In the genomic region with DNA sequence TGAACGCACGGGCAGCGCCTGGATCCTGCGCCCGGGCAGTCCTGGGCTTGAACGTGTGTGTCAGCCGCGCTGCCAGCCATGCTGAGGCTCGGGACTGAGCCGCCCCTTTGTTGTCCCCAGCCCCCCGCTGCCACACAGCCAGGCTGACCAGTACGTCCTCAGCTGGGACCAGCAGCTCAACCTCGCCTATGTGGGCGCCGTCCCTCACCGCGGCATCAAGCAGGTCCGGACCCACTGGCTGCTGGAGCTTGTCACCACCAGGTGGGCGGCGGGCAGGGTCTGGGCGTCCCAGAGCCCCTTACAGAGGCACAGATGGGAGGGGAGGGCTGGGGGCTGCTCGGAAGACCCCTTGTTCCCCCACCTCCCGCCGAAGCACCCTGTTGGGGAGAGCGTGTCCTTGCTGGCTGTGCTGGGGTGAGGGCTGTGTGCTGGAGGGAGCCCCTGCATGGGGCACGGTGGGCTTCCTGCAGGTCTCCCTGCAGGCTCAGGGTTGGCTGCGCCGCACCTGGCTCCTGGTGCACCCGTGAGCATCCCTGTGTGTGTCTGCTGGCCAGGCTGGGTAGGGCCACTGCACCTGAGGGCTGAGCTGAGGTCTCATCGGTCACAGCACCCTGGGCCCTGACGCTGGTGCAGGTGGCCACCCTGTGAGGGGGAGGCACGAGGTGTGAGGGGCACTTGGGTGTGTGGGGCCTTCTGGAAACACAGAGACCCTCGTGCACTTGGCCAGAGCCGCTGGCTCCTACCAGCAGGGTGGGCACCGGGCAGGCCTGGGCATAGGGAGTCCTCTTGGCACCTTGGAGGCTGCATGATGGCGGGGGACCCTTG, we compare ENCODE assay signal across 8 cellular contexts. TPM values are rescaled to one million over a fixed set of nuclear protein-coding genes. Genes with fewer than 3 reads are reported as not detected.
DNase-seq lines count a peak whose midpoint lies in the region; ATAC-seq, FAIRE-seq and TF ChIP-seq lines count a peak whose summit lies in the region.
"Had no signal": no experiment of that assay in that cellular context is flagged by ENCODE, and none has a peak within 500 bp of the region (broad histone marks: within the 10 kb centered on the region; RNA-seq: fewer than 3 reads in every experiment).

No MANE protein-coding gene starts in this region.

- DNase-seq in activated naive CD4-positive, alpha-beta T cell treated with anti-CD3 and anti-CD28 coated beads, Interleukin-2, amount 50 U/mL, for 72 hours (ENCODE audit: low spot score in 2 of 2) = no peak
- DNase-seq in keratinocyte (ENCODE audit: low read depth, low spot score) (no peak), GM03348 (ENCODE audit: low spot score) (no peak)
- DNase-seq in stimulated activated naive B cell treated with anti-CD40 and anti-IgM and Interleukin-4, amounts not matched to agents 10 μg/mL and 1 μg/mL and 100 μg/mL, for 72 hours = no peak
- no peak for DNase-seq in effector CD4-positive, alpha-beta T cell

- no peaks in the 10 kb centered on the region for H3K9me3 Mint-ChIP-seq in activated naive CD4-positive, alpha-beta T cell treated with anti-CD3 and anti-CD28 coated beads, Interleukin-2, amount 50 U/mL, for 72 hours
- no peaks in the 10 kb centered on the region for H3K9me3 Mint-ChIP-seq in stimulated activated naive B cell treated with anti-CD40 and anti-IgM and Interleukin-4, amounts not matched to agents 10 μg/mL and 1 μg/mL and 100 μg/mL, for 72 hours

- H3K27ac Mint-ChIP-seq in activated naive CD4-positive, alpha-beta T cell treated with anti-CD3 and anti-CD28 coated beads, Interleukin-2, amount 50 U/mL, for 72 hours = peak overlapping the region; percentile 55 to 75
- peak overlapping the region; percentile 81 for H3K27ac Mint-ChIP-seq in stimulated activated naive B cell treated with anti-CD40 and anti-IgM and Interleukin-4, amounts not matched to agents 10 μg/mL and 1 μg/mL and 100 μg/mL, for 72 hours

- no peaks in the 10 kb centered on the region for H3K36me3 ChIP-seq in HUES6 (ENCODE audit: control insufficient read depth, insufficient read depth, low read length)
- no peaks in the 10 kb centered on the region for H3K36me3 ChIP-seq in keratinocyte (ENCODE audit: control insufficient read depth in 2 of 2, extremely low read depth in 1 of 2, insufficient read depth in 2 of 2, low read length in 2 of 2)

- no peaks in the 10 kb centered on the region for H3K79me2 ChIP-seq in keratinocyte (ENCODE audit: control insufficient read depth, insufficient read depth, low read length)

- H3K27me3 ChIP-seq in HUES6 (ENCODE audit: control insufficient read depth, insufficient read depth, low read length) (peaks cover 40% of the 10 kb centered on the region), keratinocyte (ENCODE audit: control insufficient read depth, extremely low read depth, insufficient read depth, low read length) (no peaks in the 10 kb centered on the region)

- no peaks in the 10 kb centered on the region for H3K9me1 ChIP-seq in keratinocyte (ENCODE audit: control insufficient read depth, extremely low read depth, insufficient read depth, low read length)

- FAIRE-seq in keratinocyte (lab: Jason Lieb, UNC) = no peak

- no peak overlapping the region for H3K9ac ChIP-seq in HUES6 (ENCODE audit: low read length)
- peak overlapping the region; percentile 37 for H3K9ac ChIP-seq in keratinocyte (ENCODE audit: control insufficient read depth, extremely low read depth, insufficient read depth, low read length)

- dilution Hi-C loops in keratinocyte (cut with MboI; ENCODE audit: extremely low pct_ligation_motif_present, low sequenced_read_pairs) = no loop called here

- ATAC-seq in activated naive CD4-positive, alpha-beta T cell treated with anti-CD3 and anti-CD28 coated beads, Interleukin-2, amount 50 U/mL, for 72 hours = no peak
- no peak for ATAC-seq in stimulated activated naive B cell treated with anti-CD40 and anti-IgM and Interleukin-4, amounts not matched to agents 10 μg/mL and 1 μg/mL and 100 μg/mL, for 72 hours (replicated peaks)
- ATAC-seq in GM18907 (IDR thresholded peaks at IDR 0.05; ENCODE audit: unreplicated experiment) = no peak

- H3K9me3 ChIP-seq in HUES6 (ENCODE audit: control insufficient read depth, insufficient read depth, low read depth, low read length) (no peaks in the 10 kb centered on the region), keratinocyte (ENCODE audit: control insufficient read depth, low read depth, low read length) (no peaks in the 10 kb centered on the region)

- H3K4me1 ChIP-seq in HUES6 (ENCODE audit: control insufficient read depth, insufficient read depth, low read length) (peaks cover 11% of the 10 kb centered on the region; the same call in 1 of the 2 replicates), keratinocyte (ENCODE audit: control insufficient read depth, extremely low read depth, insufficient read depth, low read length) (peaks cover 11% of the 10 kb centered on the region)

- H3K4me3 Mint-ChIP-seq in stimulated activated naive B cell treated with anti-CD40 and anti-IgM and Interleukin-4, amounts not matched to agents 10 μg/mL and 1 μg/mL and 100 μg/mL, for 72 hours = peak overlapping the region; percentile 89 to 91

- no peak for TF ChIP-seq CTCF in keratinocyte (optimal IDR thresholded peaks at IDR 0.05 in 1 of 3, IDR thresholded peaks at IDR 0.05 in 1 of 3, conservative IDR thresholded peaks at IDR 0.05 in 1 of 3; ENCODE audit: extremely low read depth in 1 of 3, insufficient read depth in 2 of 3, low read length in 3 of 3)

- H3K36me3 Mint-ChIP-seq in activated naive CD4-positive, alpha-beta T cell treated with anti-CD3 and anti-CD28 coated beads, Interleukin-2, amount 50 U/mL, for 72 hours = no peaks in the 10 kb centered on the region
- peaks cover 8 to 13% of the 10 kb centered on the region in 2 donors for H3K36me3 Mint-ChIP-seq in stimulated activated naive B cell treated with anti-CD40 and anti-IgM and Interleukin-4, amounts not matched to agents 10 μg/mL and 1 μg/mL and 100 μg/mL, for 72 hours

- H2AFZ ChIP-seq in keratinocyte (ENCODE audit: control insufficient read depth, low read length) = peak overlapping the region; percentile 84

- H3K4me1 Mint-ChIP-seq in stimulated activated naive B cell treated with anti-CD40 and anti-IgM and Interleukin-4, amounts not matched to agents 10 μg/mL and 1 μg/mL and 100 μg/mL, for 72 hours = peaks cover 4 to 33% of the 10 kb centered on the region in 2 donors

- H3K4me3 ChIP-seq in HUES6 (ENCODE audit: low read depth, low read length) (peak overlapping the region; percentile 65; the same call in 1 of the 2 replicates), keratinocyte (ENCODE audit: control insufficient read depth in 2 of 3, extremely low read depth in 1 of 3, insufficient read depth in 2 of 3, low read depth in 1 of 3, low read length in 3 of 3) (peak overlapping the region; percentile 53 to 70 (median 63))

- H3K27me3 Mint-ChIP-seq in stimulated activated naive B cell treated with anti-CD40 and anti-IgM and Interleukin-4, amounts not matched to agents 10 μg/mL and 1 μg/mL and 100 μg/mL, for 72 hours = no peaks in the 10 kb centered on the region

- no peak overlapping the region for H3K27ac ChIP-seq in HUES6 (ENCODE audit: low read depth, low read length)
- no peak overlapping the region for H3K27ac ChIP-seq in keratinocyte (ENCODE audit: control insufficient read depth, insufficient read depth, low read length)

- no peaks in the 10 kb centered on the region for H4K20me1 ChIP-seq in keratinocyte (ENCODE audit: control insufficient read depth, extremely low read depth, insufficient read depth, low read length)

- H3K4me2 ChIP-seq in keratinocyte (ENCODE audit: control insufficient read depth, extremely low read depth, insufficient read depth, low read depth, low read length) = peak overlapping the region; percentile 82

RNA-seq across cellular contexts. Expression of gene IDUA, which starts 1.1 kb away (rescaled TPM):
- 10 to 100 TPM in 1 of 2 donors, 1 to 10 TPM in 1; 8.5 to 23.3 TPM for total RNA-seq in activated naive CD4-positive, alpha-beta T cell treated with anti-CD3 and anti-CD28 coated beads, Interleukin-2, amount 50 U/mL, for 72 hours
- polyA plus RNA-seq in keratinocyte = 0.74 to 3.9 TPM (median 1.2 TPM) in 3 replicates
- 5.5 TPM for polyA plus RNA-seq in keratinocyte (2011; ENCODE audit: low read depth)
- 0.22 and 1.1 TPM in 2 replicates for polyA plus RNA-seq in keratinocyte (2011; cell fraction: cytosol; rRNA removed)
- 14.6 and 27.2 TPM in 2 replicates for polyA plus RNA-seq in keratinocyte (2011; cell fraction: nucleus; rRNA removed)
- 1.7 and 6.6 TPM in 2 replicates for polyA plus RNA-seq in keratinocyte (2012; ENCODE audit: low replicate concordance)
- 0.85 to 2.4 TPM (median 1.4 TPM) in 3 replicates for polyA minus RNA-seq in keratinocyte
- 3.5 TPM for polyA minus RNA-seq in keratinocyte (2011; cell fraction: cytosol; rRNA and poly(A)+ RNA removed)
- 5.4 and 8.7 TPM in 2 replicates for polyA minus RNA-seq in keratinocyte (2011; cell fraction: nucleus; rRNA and poly(A)+ RNA removed)

RNA-seq across cellular contexts. Expression of gene SLC26A1, which starts 5.3 kb away (rescaled TPM):
- total RNA-seq in activated naive CD4-positive, alpha-beta T cell treated with anti-CD3 and anti-CD28 coated beads, Interleukin-2, amount 50 U/mL, for 72 hours = not detected
- polyA plus RNA-seq in keratinocyte = not detected in 3 replicates
- polyA plus RNA-seq in keratinocyte (2011; ENCODE audit: low read depth) = not detected
- not detected in 2 replicates for polyA plus RNA-seq in keratinocyte (2011; cell fraction: cytosol; rRNA removed)
- not detected in 2 replicates for polyA plus RNA-seq in keratinocyte (2011; cell fraction: nucleus; rRNA removed)
- 0.18 and 0.69 TPM in 2 replicates for polyA plus RNA-seq in keratinocyte (2012; ENCODE audit: low replicate concordance)
- not detected in 3 replicates for polyA minus RNA-seq in keratinocyte
- polyA minus RNA-seq in keratinocyte (2011; cell fraction: cytosol; rRNA and poly(A)+ RNA removed) = not detected
- not detected in 2 replicates for polyA minus RNA-seq in keratinocyte (2011; cell fraction: nucleus; rRNA and poly(A)+ RNA removed)
- total RNA-seq: esophagus mucosa had no signal

RNA-seq across cellular contexts. Expression of gene DGKQ, which starts 14.5 kb away (rescaled TPM):
- total RNA-seq in activated naive CD4-positive, alpha-beta T cell treated with anti-CD3 and anti-CD28 coated beads, Interleukin-2, amount 50 U/mL, for 72 hours = 1 to 10 TPM; 7.8 to 7.9 TPM
- polyA plus RNA-seq in keratinocyte = 5.3 to 11.3 TPM (median 5.9 TPM) in 3 replicates
- 3.0 TPM for polyA plus RNA-seq in keratinocyte (2011; ENCODE audit: low read depth)
- polyA plus RNA-seq in keratinocyte (2011; cell fraction: cytosol; rRNA removed) = 3.5 and 9.1 TPM in 2 replicates
- polyA plus RNA-seq in keratinocyte (2011; cell fraction: nucleus; rRNA removed) = 22.9 and 30.3 TPM in 2 replicates
- polyA plus RNA-seq in keratinocyte (2012; ENCODE audit: low replicate concordance) = 7.4 and 8.8 TPM in 2 replicates
- 5.9 to 10.4 TPM (median 8.3 TPM) in 3 replicates for polyA minus RNA-seq in keratinocyte
- polyA minus RNA-seq in keratinocyte (2011; cell fraction: cytosol; rRNA and poly(A)+ RNA removed) = 17.5 TPM
- polyA minus RNA-seq in keratinocyte (2011; cell fraction: nucleus; rRNA and poly(A)+ RNA removed) = 16.9 and 17.8 TPM in 2 replicates

RNA-seq across cellular contexts. Expression of gene FGFRL1, which starts 23.5 kb away (rescaled TPM):
- 10 to 100 TPM; 10.3 to 27.6 TPM for total RNA-seq in activated naive CD4-positive, alpha-beta T cell treated with anti-CD3 and anti-CD28 coated beads, Interleukin-2, amount 50 U/mL, for 72 hours
- polyA plus RNA-seq in keratinocyte = 2.8 to 8.1 TPM (median 4.9 TPM) in 3 replicates
- polyA plus RNA-seq in keratinocyte (2011; ENCODE audit: low read depth) = 1.9 TPM
- 8.3 and 9.7 TPM in 2 replicates for polyA plus RNA-seq in keratinocyte (2011; cell fraction: cytosol; rRNA removed)
- polyA plus RNA-seq in keratinocyte (2011; cell fraction: nucleus; rRNA removed) = 13.6 and 16.4 TPM in 2 replicates
- 4.2 and 8.0 TPM in 2 replicates for polyA plus RNA-seq in keratinocyte (2012; ENCODE audit: low replicate concordance)
- 28.4 to 43.9 TPM (median 33.5 TPM) in 3 replicates for polyA minus RNA-seq in keratinocyte
- polyA minus RNA-seq in keratinocyte (2011; cell fraction: cytosol; rRNA and poly(A)+ RNA removed) = 11.7 TPM
- 7.8 and 10.3 TPM in 2 replicates for polyA minus RNA-seq in keratinocyte (2011; cell fraction: nucleus; rRNA and poly(A)+ RNA removed)

RNA-seq across cellular contexts. Expression of gene TMEM175, which starts 55.6 kb away (rescaled TPM):
- total RNA-seq in activated naive CD4-positive, alpha-beta T cell treated with anti-CD3 and anti-CD28 coated beads, Interleukin-2, amount 50 U/mL, for 72 hours = 10 to 100 TPM; 12.1 to 13.9 TPM
- 23.2 to 31.3 TPM (median 24.3 TPM) in 3 replicates for polyA plus RNA-seq in keratinocyte
- polyA plus RNA-seq in keratinocyte (2011; ENCODE audit: low read depth) = 2.5 TPM
- 9.8 and 13.4 TPM in 2 replicates for polyA plus RNA-seq in keratinocyte (2011; cell fraction: cytosol; rRNA removed)
- polyA plus RNA-seq in keratinocyte (2011; cell fraction: nucleus; rRNA removed) = 157 and 181 TPM in 2 replicates
- 20.4 and 22.3 TPM in 2 replicates for polyA plus RNA-seq in keratinocyte (2012; ENCODE audit: low replicate concordance)
- 17.3 to 36.9 TPM (median 22.9 TPM) in 3 replicates for polyA minus RNA-seq in keratinocyte
- polyA minus RNA-seq in keratinocyte (2011; cell fraction: cytosol; rRNA and poly(A)+ RNA removed) = 14.0 TPM
- 31.0 and 54.2 TPM in 2 replicates for polyA minus RNA-seq in keratinocyte (2011; cell fraction: nucleus; rRNA and poly(A)+ RNA removed)
